ENCODE assay signal across 18 cellular contexts in genomic region chr17:78785663-78786057, GRCh38. TPM values are rescaled to one million over a fixed set of nuclear protein-coding genes. Genes with fewer than 3 reads are reported as not detected.
DNase-seq lines count a peak whose midpoint lies in the region; ATAC-seq and TF ChIP-seq lines count a peak whose summit lies in the region.
"Had no signal": no experiment of that assay in that cellular context is flagged by ENCODE, and none has a peak within 500 bp of the region (broad histone marks: within the 10 kb centered on the region; RNA-seq: fewer than 3 reads in every experiment).

No MANE protein-coding gene starts in this region.

- H3K27ac Mint-ChIP-seq in T-helper 2 cell treated with Interferon-gamma antibody and Interleukin-4, amounts not matched to agents 5 μg/mL and 100 μg/mL, for 36 hours = peak overlapping the region; percentile 80
- peak overlapping the region; percentile 69 to 97 (median 92) for H3K27ac Mint-ChIP-seq in CD8-positive, alpha-beta memory T cell
- H3K27ac Mint-ChIP-seq in T-cell = peak overlapping the region; percentile 80 to 90
- peak overlapping the region; percentile 90 to 100 for H3K27ac Mint-ChIP-seq in natural killer cell
- H3K27ac Mint-ChIP-seq in nephron progenitor cell = no peak overlapping the region
- H3K27ac Mint-ChIP-seq: brain; dendritic cell treated with granulocyte-macrophage colony-stimulating factor and Interleukin-4, amounts not matched to agents 40 ng/mL and 50 ng/mL, for 4 days; nephron had no signal

- H3K4me1 ChIP-seq in CD8-positive, alpha-beta memory T cell (ENCODE audit: insufficient read depth, low read length) = peaks cover 77% of the 10 kb centered on the region
- H3K4me1 ChIP-seq: uterus had no signal

- H3K27me3 Mint-ChIP-seq in T-helper 2 cell treated with Interferon-gamma antibody and Interleukin-4, amounts not matched to agents 5 μg/mL and 100 μg/mL, for 36 hours (ENCODE audit: low read depth) = no peaks in the 10 kb centered on the region
- H3K27me3 Mint-ChIP-seq in CD8-positive, alpha-beta memory T cell = peaks cover 0 to 3% of the 10 kb centered on the region in 2 donors
- no peaks in the 10 kb centered on the region for H3K27me3 Mint-ChIP-seq in T-cell
- no peaks in the 10 kb centered on the region for H3K27me3 Mint-ChIP-seq in natural killer cell (ENCODE audit: low read depth in 2 of 2)
- no peaks in the 10 kb centered on the region for H3K27me3 Mint-ChIP-seq in nephron progenitor cell (ENCODE audit: low read depth, poor library complexity)
- H3K27me3 Mint-ChIP-seq: brain; CD4-positive, CD25-positive, alpha-beta regulatory T cell; dendritic cell treated with granulocyte-macrophage colony-stimulating factor and Interleukin-4, amounts not matched to agents 40 ng/mL and 50 ng/mL, for 4 days had no signal

- no peak overlapping the region for H3K27ac ChIP-seq in CD8-positive, alpha-beta memory T cell (ENCODE audit: low read depth, low read length)
- H3K27ac ChIP-seq: uterus had no signal

- H3K4me3 Mint-ChIP-seq in T-helper 2 cell treated with Interferon-gamma antibody and Interleukin-4, amounts not matched to agents 5 μg/mL and 100 μg/mL, for 36 hours = no peak overlapping the region
- peak overlapping the region; percentile 29 to 89 (median 77) for H3K4me3 Mint-ChIP-seq in CD8-positive, alpha-beta memory T cell
- H3K4me3 Mint-ChIP-seq in T-cell = peak overlapping the region; percentile 49 to 97 (median 68)
- H3K4me3 Mint-ChIP-seq in natural killer cell = peak overlapping the region; percentile 85
- H3K4me3 Mint-ChIP-seq in nephron progenitor cell = no peak overlapping the region
- H3K4me3 Mint-ChIP-seq: dendritic cell treated with granulocyte-macrophage colony-stimulating factor and Interleukin-4, amounts not matched to agents 40 ng/mL and 50 ng/mL, for 4 days had no signal

- no peaks in the 10 kb centered on the region for H3K27me3 ChIP-seq in CD8-positive, alpha-beta memory T cell (ENCODE audit: insufficient read depth, low read length, poor library complexity, severe bottlenecking)
- H3K27me3 ChIP-seq: uterus had no signal

- H3K4me3 ChIP-seq in CD8-positive, alpha-beta memory T cell (ENCODE audit: low read length) = no peak overlapping the region
- H3K4me3 ChIP-seq: uterus had no signal

- intact Hi-C loops in natural killer cell (cut with micrococcal nuclease) = loop anchor here (5.0 kb wide), 1 partner anchor 52 kb away; no protein-coding TSS in a partner anchor

- no peak for DNase-seq in T-helper 2 cell treated with Interferon-gamma antibody and Interleukin-4, amounts not matched to agents 5 μg/mL and 100 μg/mL, for 36 hours (ENCODE audit: low spot score)
- DNase-seq in T-helper 2 cell (no peak), T-cell (no peak), natural killer cell (no peak), nephron progenitor cell (no peak)
- DNase-seq in CD8-positive, alpha-beta memory T cell = no peak
- DNase-seq in central memory CD4-positive, alpha-beta T cell = no peak
- DNase-seq: activated effector memory CD4-positive, alpha-beta T cell treated with anti-CD3 and anti-CD28 coated beads, Interleukin-2, amount 50 U/mL, for 16 hours; NCI-H1694 treated with DMSO at 0.1 percent for 48 hours; NCI-H510A treated with DMSO at 0.1 percent for 48 hours; stimulated activated CD4-positive, alpha-beta T cell treated with anti-CD3 and anti-CD28 coated beads, Interleukin-15, amount 100 ng/mL, for 24 hours; uterus had no signal

- H3K4me1 Mint-ChIP-seq in T-helper 2 cell treated with Interferon-gamma antibody and Interleukin-4, amounts not matched to agents 5 μg/mL and 100 μg/mL, for 36 hours (ENCODE audit: low read depth) = peaks cover 37% of the 10 kb centered on the region
- peaks cover 50 to 67% (median 65%) of the 10 kb centered on the region in 3 donors for H3K4me1 Mint-ChIP-seq in CD8-positive, alpha-beta memory T cell
- peaks cover 65 to 71% (median 70%) of the 10 kb centered on the region in 3 donors for H3K4me1 Mint-ChIP-seq in T-cell
- H3K4me1 Mint-ChIP-seq in natural killer cell = peaks cover 48 to 63% of the 10 kb centered on the region in 2 donors
- peaks cover 28% of the 10 kb centered on the region for H3K4me1 Mint-ChIP-seq in nephron progenitor cell

- no peak for ATAC-seq in T-cell (replicated peaks in 1 of 4)
- no peak for ATAC-seq in natural killer cell
- ATAC-seq in HG02759 (IDR thresholded peaks at IDR 0.05; ENCODE audit: unreplicated experiment) = no peak
- ATAC-seq: esophagus mucosa had no signal

- no peaks in the 10 kb centered on the region for H3K9me3 ChIP-seq in CD8-positive, alpha-beta memory T cell (ENCODE audit: low read length)
- H3K9me3 ChIP-seq: uterus had no signal

- TF ChIP-seq CTCF in natural killer cell (IDR thresholded peaks at IDR 0.05) = no peak
- no peak for TF ChIP-seq CTCF in nephron progenitor cell (IDR thresholded peaks at IDR 0.05)

- H3K36me3 Mint-ChIP-seq in T-helper 2 cell treated with Interferon-gamma antibody and Interleukin-4, amounts not matched to agents 5 μg/mL and 100 μg/mL, for 36 hours (ENCODE audit: low read depth) = peaks cover 17% of the 10 kb centered on the region
- H3K36me3 Mint-ChIP-seq in CD8-positive, alpha-beta memory T cell = peaks cover 0 to 20% (median 0%) of the 10 kb centered on the region in 3 donors
- peaks cover 8% of the 10 kb centered on the region for H3K36me3 Mint-ChIP-seq in T-cell
- no peaks in the 10 kb centered on the region for H3K36me3 Mint-ChIP-seq in natural killer cell
- H3K36me3 Mint-ChIP-seq in nephron progenitor cell (ENCODE audit: low read depth) = peaks cover 6% of the 10 kb centered on the region

- POLR2A ChIA-PET in CD8-positive, alpha-beta memory T cell (lab: Charles Lee) = interaction anchor here (0.6 to 2.2 kb wide), 10 partner anchors 10 to 60 kb away, joined by 3 to 8 read pairs (median 4); partner anchors contain the start of gene USP36
- POLR2A ChIA-PET in T-cell (lab: Charles Lee) = interaction anchor here (0.6 to 1.1 kb wide), 5 partner anchors 9 to 122 kb away, joined by 4 to 9 read pairs (median 4); no protein-coding TSS in a partner anchor

- no peaks in the 10 kb centered on the region for H3K9me3 Mint-ChIP-seq in T-helper 2 cell treated with Interferon-gamma antibody and Interleukin-4, amounts not matched to agents 5 μg/mL and 100 μg/mL, for 36 hours
- no peaks in the 10 kb centered on the region for H3K9me3 Mint-ChIP-seq in CD8-positive, alpha-beta memory T cell
- no peaks in the 10 kb centered on the region for H3K9me3 Mint-ChIP-seq in T-cell
- no peaks in the 10 kb centered on the region for H3K9me3 Mint-ChIP-seq in natural killer cell
- H3K9me3 Mint-ChIP-seq in nephron progenitor cell = no peaks in the 10 kb centered on the region
- H3K9me3 Mint-ChIP-seq: brain; dendritic cell treated with granulocyte-macrophage colony-stimulating factor and Interleukin-4, amounts not matched to agents 40 ng/mL and 50 ng/mL, for 4 days; nephron had no signal

- H3K36me3 ChIP-seq in CD8-positive, alpha-beta memory T cell (ENCODE audit: insufficient read depth, low read length) = no peaks in the 10 kb centered on the region
- H3K36me3 ChIP-seq: uterus had no signal

- CTCF ChIA-PET in CD8-positive, alpha-beta memory T cell (lab: Charles Lee) = interaction anchor here (1.0 to 2.2 kb wide), 12 partner anchors 10 to 340 kb away, joined by 3 to 6 read pairs (median 4); no protein-coding TSS in a partner anchor
- CTCF ChIA-PET in T-cell (lab: Charles Lee) = interaction anchor here in 1 of 2 donors (0.9 to 2.0 kb wide), 8 partner anchors 19 to 77 kb away, joined by 3 to 6 read pairs (median 4); no protein-coding TSS in a partner anchor

RNA-seq across cellular contexts. Expression of gene CYTH1, which starts 3.6 kb away (rescaled TPM):
- total RNA-seq in CD8-positive, alpha-beta memory T cell = 100 to 1,000 TPM; 115 to 129 TPM
- polyA plus RNA-seq in CD8-positive, alpha-beta memory T cell = 279 TPM
- total RNA-seq in T-cell (100 to 1,000 TPM; 357 to 509 (median 372) TPM), natural killer cell (100 to 1,000 TPM; 437 to 514 (median 457) TPM)

RNA-seq across cellular contexts. Expression of gene USP36, which starts 55.0 kb away (rescaled TPM):
- total RNA-seq in CD8-positive, alpha-beta memory T cell = 100 to 1,000 TPM; 118 to 122 TPM
- polyA plus RNA-seq in CD8-positive, alpha-beta memory T cell = 43.2 TPM
- total RNA-seq in T-cell = 100 to 1,000 TPM; 132 to 487 (median 143) TPM
- total RNA-seq in natural killer cell = 100 to 1,000 TPM; 241 to 304 (median 270) TPM

Comparison
In these comparisons a context has a peak if more than half of its experiments do, and no peak if none do; other contexts are left out.
1. H3K4me3 Mint-ChIP-seq: peak in CD8-positive, alpha-beta memory T cell (7 of 7), T-cell (3 of 3) and natural killer cell (single experiment); none in T-helper 2 cell treated with Interferon-gamma antibody and Interleukin-4, amounts not matched to agents 5 μg/mL and 100 μg/mL, for 36 hours (single experiment) and nephron progenitor cell (single experiment).